In genomic region chr1:27397106-27397505, GRCh38 we compare ENCODE assay signal across 24 cellular contexts. TPM values are rescaled to one million over a fixed set of nuclear protein-coding genes. Genes with fewer than 3 reads are reported as not detected.
A peak's percentile ranks its signal among the peaks of the same experiment; 100 is the strongest.
DNase-seq lines count a peak whose midpoint lies in the region; ATAC-seq, FAIRE-seq and TF ChIP-seq lines count a peak whose summit lies in the region.
"Had no signal": no experiment of that assay in that cellular context is flagged by ENCODE, and none has a peak within 500 bp of the region (broad histone marks: within the 10 kb centered on the region; RNA-seq: fewer than 3 reads in every experiment).

No MANE protein-coding gene starts in this region.

- peaks cover 4% of the 10 kb centered on the region for H3K23me2 ChIP-seq in H1 (ENCODE audit: low read depth, low read length)

- H3K14ac ChIP-seq in IMR-90 (replicated peaks; ENCODE audit: low read depth, low read length) (no peak overlapping the region), H1 (ENCODE audit: insufficient read length) (no peak overlapping the region)

- in situ Hi-C loops in IMR-90 (cut with MboI; ENCODE audit: low sequenced_read_pairs): loop anchor here (5.0 to 10.0 kb wide), 2 partner anchors 210 to 292 kb away; no protein-coding TSS in a partner anchor
- in situ Hi-C loops in gastrocnemius medialis (cut with MboI; ENCODE audit: low sequenced_read_pairs in 4 of 4): loop anchor here (5.0 to 10.0 kb wide), 4 partner anchors 82 to 268 kb away; partner anchors contain the start of gene AHDC1 (in 2 of the 4)

- H3K18ac ChIP-seq in IMR-90 (ENCODE audit: low read depth, low read length): no peak overlapping the region
- H3K18ac ChIP-seq in H1 (ENCODE audit: extremely low read depth, low read length): no peak overlapping the region; the same call in 1 of the 2 replicates

- ATAC-seq in IMR-90 (ENCODE audit: low read depth) (no peak), gastrocnemius medialis (no peak)

- intact Hi-C loops in IMR-90 (cut with micrococcal nuclease): loop anchor here (10.0 kb wide), 1 partner anchor 202 kb away; no protein-coding TSS in a partner anchor
- intact Hi-C loops in gastrocnemius medialis (cut with DNase I; ENCODE audit: low total_unique reads): no loop called here
- intact Hi-C loops in Caco-2 (cut with micrococcal nuclease; ENCODE audit: unreplicated experiment): no loop called here

- H3K9ac ChIP-seq in IMR-90 (ENCODE audit: low read depth, low read length): no peak overlapping the region
- no peak overlapping the region for H3K9ac ChIP-seq in H1 (replicated peaks in 1 of 4; ENCODE audit: extremely low read depth in 1 of 4, low read depth in 3 of 4, low read length in 3 of 4)
- H3K9ac ChIP-seq: GM23248 had no signal

- BruUV-seq in IMR-90 (replicated peaks; lab: Mats Ljungman, UMichigan) (no TSS peak), Caco-2 (replicated peaks; lab: Mats Ljungman, UMichigan) (no TSS peak)

- H3K36me3 Mint-ChIP-seq in activated T-cell treated with anti-CD3 and anti-CD28 coated beads, Interleukin-2, amount 50 U/mL, for 24 hours (ENCODE audit: low read depth): peaks cover 3% of the 10 kb centered on the region
- peaks cover 28% of the 10 kb centered on the region for H3K36me3 Mint-ChIP-seq in Caco-2 (ENCODE audit: insufficient read depth, unreplicated experiment)
- H3K36me3 Mint-ChIP-seq: CD4-positive, CD25-positive, alpha-beta regulatory T cell had no signal

- TF ChIP-seq RAD21 in IMR-90 (IDR thresholded peaks at IDR 0.05; ENCODE audit: low read length) (no peak), H1 (IDR thresholded peaks at IDR 0.05 in 1 of 2, conservative IDR thresholded peaks at IDR 0.05 in 1 of 2; ENCODE audit: low read depth in 2 of 2, low read length in 2 of 2) (no peak)

- dilution Hi-C loops in IMR-90 (cut with HindIII; ENCODE audit: low sequenced_read_pairs, unreplicated experiment): no loop called here

- H2AFZ ChIP-seq in IMR-90 (replicated peaks; ENCODE audit: low read length, poor library complexity): no peak overlapping the region
- H2AFZ ChIP-seq in H1 (ENCODE audit: low read length): no peak overlapping the region
- H2AFZ ChIP-seq: GM23248 had no signal

- H3K27ac ChIP-seq in IMR-90 (ENCODE audit: insufficient read depth, low read length) (no peak overlapping the region), H1 (ENCODE audit: low read depth, low read length) (no peak overlapping the region), gastrocnemius medialis (peak overlapping the region in 3 of 4 donors; percentile 12 to 42 (median 26))
- H3K27ac ChIP-seq: GM23248, SJCRH30 had no signal

- no peak for DNase-seq in activated T-cell treated with anti-CD3 and anti-CD28 coated beads, Interleukin-2, amount 50 U/mL, for 24 hours
- no peak for DNase-seq in activated T-cell treated with anti-CD3 and anti-CD28 coated beads, Interleukin-2, amount 50 U/mL, for 1 hour
- no peak for DNase-seq in IMR-90
- DNase-seq in H1 (ENCODE audit: low read depth in 1 of 2, low spot score in 2 of 2): no peak
- DNase-seq in gastrocnemius medialis: no peak
- no peak for DNase-seq in T1000 (lab: John Stamatoyannopoulos, UW)
- no peak for DNase-seq in Caco-2
- DNase-seq in GM12891 (ENCODE audit: insufficient read length, low spot score): no peak
- DNase-seq: BE2C; CD4-positive, CD25-positive, alpha-beta regulatory T cell; COR-L47; GF-D8; GM23248; KG1; NCI-H1105 treated with DMSO at 0.1 percent for 48 hours; NCI-H1694; NCI-H2081 treated with DMSO at 0.1 percent for 48 hours; NCI-H446 treated with DMSO at 0.1 percent for 48 hours; NCI-H748 treated with DMSO at 0.1 percent for 48 hours; NK-92 treated with Interleukin-12 subunit alpha and Interleukin-12 subunit beta, amount 100 ng/mL, for 24 hours; SJCRH30 had no signal

- H3K4ac ChIP-seq in IMR-90 (ENCODE audit: low read depth, low read length) (no peak overlapping the region), H1 (replicated peaks; ENCODE audit: insufficient read length, low read depth, low read length) (no peak overlapping the region)

- H2BK5ac ChIP-seq in IMR-90 (ENCODE audit: low read depth, low read length, poor library complexity, severe bottlenecking) (no peak overlapping the region), H1 (ENCODE audit: low read depth, low read length) (no peak overlapping the region)

- peaks cover 17% of the 10 kb centered on the region for H3K4me1 Mint-ChIP-seq in activated T-cell treated with anti-CD3 and anti-CD28 coated beads, Interleukin-2, amount 50 U/mL, for 24 hours (ENCODE audit: low read depth)
- peaks cover 10% of the 10 kb centered on the region for H3K4me1 Mint-ChIP-seq in Caco-2 (ENCODE audit: low read depth, unreplicated experiment)

- 0 out of 2 replicates have a peak overlapping the region, but pooled peaks have one; percentile 21 for H2AK5ac ChIP-seq in IMR-90 (ENCODE audit: low read depth, low read length)
- H2AK5ac ChIP-seq in H1 (ENCODE audit: low read depth, low read length): no peak overlapping the region

- H2BK120ac ChIP-seq in IMR-90 (ENCODE audit: low read depth, low read length) (no peak overlapping the region), H1 (replicated peaks; ENCODE audit: low read depth, low read length) (no peak overlapping the region)

- H3K36me3 ChIP-seq in IMR-90 (ENCODE audit: control insufficient read depth, insufficient read depth, low read length): no peaks in the 10 kb centered on the region; the same call in 1 of the 2 replicates
- no peaks in the 10 kb centered on the region for H3K36me3 ChIP-seq in H1 (ENCODE audit: control insufficient read depth in 2 of 4, insufficient read depth in 4 of 4, low read length in 3 of 4)
- no peaks in the 10 kb centered on the region for H3K36me3 ChIP-seq in gastrocnemius medialis
- H3K36me3 ChIP-seq in Caco-2 (ENCODE audit: control insufficient read depth, insufficient read depth, low read length): no peaks in the 10 kb centered on the region
- H3K36me3 ChIP-seq: BE2C, SJCRH30 had no signal

- TF ChIP-seq POLR2A in IMR-90 (IDR thresholded peaks at IDR 0.05; ENCODE audit: low read depth, low read length) (no peak), H1 (IDR thresholded peaks at IDR 0.05; ENCODE audit: control extremely low read depth in 1 of 2, low read depth in 2 of 2, low read length in 2 of 2) (no peak), gastrocnemius medialis (IDR thresholded peaks at IDR 0.05) (no peak), GM12891 (IDR thresholded peaks at IDR 0.05; ENCODE audit: low read depth, low read length) (no peak)

- H3K27me3 Mint-ChIP-seq in activated T-cell treated with anti-CD3 and anti-CD28 coated beads, Interleukin-2, amount 50 U/mL, for 24 hours: no peaks in the 10 kb centered on the region
- no peaks in the 10 kb centered on the region for H3K27me3 Mint-ChIP-seq in Caco-2 (ENCODE audit: insufficient read depth, unreplicated experiment)

- no peak overlapping the region for H4K8ac ChIP-seq in IMR-90 (ENCODE audit: low read depth in 2 of 2, low read length in 2 of 2)
- H4K8ac ChIP-seq in H1 (ENCODE audit: extremely low read depth, insufficient read depth, low read length): no peak overlapping the region

- H3K56ac ChIP-seq in IMR-90 (ENCODE audit: extremely low read depth, insufficient read depth, low read length): no peak overlapping the region
- H3K56ac ChIP-seq in H1 (replicated peaks; ENCODE audit: insufficient read length, low read depth, low read length): no peak overlapping the region

- CTCF ChIA-PET in IMR-90 (lab: Yijun Ruan, JAX): interaction anchor here (4.7 kb wide), 1 partner anchor 98 kb away, joined by 79 read pairs; no protein-coding TSS in a partner anchor
- CTCF ChIA-PET in H1 (lab: Charles Lee; ENCODE audit: partially characterized antibody): interaction anchor here (0.6 to 37.8 kb wide), 31 partner anchors 9 to 352 kb away, joined by 3 to 863 read pairs (median 4); partner anchors contain the start of genes AHDC1, GPR3 and MAP3K6
- CTCF ChIA-PET in Caco-2 (lab: Charles Lee): interaction anchor here (0.5 to 2.0 kb wide), 7 partner anchors 30 to 305 kb away, joined by 3 to 5 read pairs (median 4); partner anchors contain the start of gene MAP3K6

- H3K27ac Mint-ChIP-seq in activated T-cell treated with anti-CD3 and anti-CD28 coated beads, Interleukin-2, amount 50 U/mL, for 24 hours: peak overlapping the region; percentile 22
- no peak overlapping the region for H3K27ac Mint-ChIP-seq in Caco-2 (ENCODE audit: unreplicated experiment)

- no peak overlapping the region for H4K5ac ChIP-seq in IMR-90 (ENCODE audit: low read depth, low read length)
- H4K5ac ChIP-seq in H1 (ENCODE audit: insufficient read length, low read depth, low read length): no peak overlapping the region

- H3K79me2 ChIP-seq in H1 (ENCODE audit: control insufficient read depth in 1 of 2, insufficient read depth in 2 of 2, low read length in 2 of 2): no peaks in the 10 kb centered on the region

- H4K91ac ChIP-seq in IMR-90 (ENCODE audit: insufficient read depth, low read depth, low read length) (no peak overlapping the region), H1 (replicated peaks; ENCODE audit: insufficient read length, low read length) (no peak overlapping the region)

- peaks cover 25% of the 10 kb centered on the region for H3K9me1 ChIP-seq in IMR-90 (ENCODE audit: insufficient read depth, low read length)

- POLR2A ChIA-PET in IMR-90 (lab: Charles Lee; ENCODE audit: unreplicated experiment) (interaction anchor here (0.5 to 0.7 kb wide), 2 partner anchors 31 to 37 kb away, joined by 4 to 11 read pairs; no protein-coding TSS in a partner anchor), H1 (lab: Charles Lee; ENCODE audit: partially characterized antibody) (interaction anchor here (0.8 to 2.1 kb wide), 6 partner anchors 39 to 210 kb away, joined by 3 to 8 read pairs (median 4); partner anchors contain the start of gene SYTL1), Caco-2 (lab: Charles Lee) (no interaction called here)

- no peak overlapping the region for H2AK9ac ChIP-seq in IMR-90 (replicated peaks; ENCODE audit: low read depth, low read length, poor library complexity)

- no peak overlapping the region for H2BK15ac ChIP-seq in IMR-90 (ENCODE audit: low read depth, low read length)
- no peak overlapping the region; the same call in 1 of the 2 replicates for H2BK15ac ChIP-seq in H1 (ENCODE audit: low read length)

- H3K79me1 ChIP-seq in IMR-90 (ENCODE audit: low read depth in 1 of 2, low read length in 2 of 2) (peaks cover 0 to 32% of the 10 kb centered on the region in 2 experiments; a peak in 3 of 4 replicates), H1 (ENCODE audit: low read depth, low read length) (no peaks in the 10 kb centered on the region)

- H3K27me3 ChIP-seq in IMR-90 (ENCODE audit: control insufficient read depth, insufficient read depth, low read length) (no peaks in the 10 kb centered on the region), H1 (replicated peaks in 1 of 4; ENCODE audit: control insufficient read depth in 3 of 4, extremely low read depth in 1 of 4, insufficient read depth in 3 of 4, low read length in 3 of 4) (no peaks in the 10 kb centered on the region), gastrocnemius medialis (no peaks in the 10 kb centered on the region), Caco-2 (replicated peaks; ENCODE audit: control insufficient read depth, insufficient read depth, low read length) (no peaks in the 10 kb centered on the region)
- H3K27me3 ChIP-seq: BE2C, SJCRH30 had no signal

- H3K9me3 ChIP-seq in IMR-90 (ENCODE audit: control insufficient read depth, insufficient read depth, low read length) (no peaks in the 10 kb centered on the region), H1 (ENCODE audit: insufficient read depth in 2 of 2, low read depth in 1 of 2, low read length in 1 of 2) (no peaks in the 10 kb centered on the region), gastrocnemius medialis (no peaks in the 10 kb centered on the region), Caco-2 (no peaks in the 10 kb centered on the region)
- H3K9me3 ChIP-seq: BE2C, SJCRH30 had no signal

- WGBS in IMR-90 (ENCODE audit: extremely low coverage in 2 of 2, insufficient read length in 1 of 2), 2 experiments: 100% methylated on average over 1 of the region's 3 CpGs; no CpG with 5 or more reads in 1 of the 2 experiments
- 95% methylated on average over 3 of the region's 3 CpGs; no CpG with 5 or more reads in 1 of the 2 experiments for WGBS in H1 (ENCODE audit: extremely low coverage in 1 of 2, insufficient coverage in 1 of 2, insufficient read length in 1 of 2, insufficient replicate concordance in 2 of 2, low coverage in 1 of 2, low lambda C conversion rate in 2 of 2, missing lambda C conversion rate in 1 of 2), 2 experiments

- H2BK12ac ChIP-seq in H1 (ENCODE audit: low read depth, low read length): no peak overlapping the region

- 0 out of 2 replicates have a peak, but pooled peaks cover 5% of the 10 kb centered on the region for H4K20me1 ChIP-seq in IMR-90 (ENCODE audit: insufficient read depth, low read length)
- H4K20me1 ChIP-seq in H1 (replicated peaks in 1 of 2; ENCODE audit: control insufficient read depth in 1 of 2, insufficient read depth in 2 of 2, low read length in 2 of 2): peaks cover 2 to 10% of the 10 kb centered on the region in 2 experiments

- FAIRE-seq in H1 (lab: Jason Lieb, UNC): no peak
- FAIRE-seq in GM12891 (lab: Jason Lieb, UNC): no peak
- FAIRE-seq: GM19239 had no signal

- TF ChIP-seq EP300 in H1 (IDR thresholded peaks at IDR 0.05; ENCODE audit: borderline replicate concordance in 1 of 2, low read depth in 2 of 2, low read length in 2 of 2): no peak

- H3K23ac ChIP-seq in IMR-90 (ENCODE audit: low read depth, low read length) (no peak overlapping the region), H1 (ENCODE audit: insufficient read length) (no peak overlapping the region)

- H2BK20ac ChIP-seq in IMR-90 (ENCODE audit: low read depth, low read length): no peak overlapping the region
- H2BK20ac ChIP-seq in H1 (ENCODE audit: low read length): peak overlapping the region; percentile 72; the same call in 1 of the 2 replicates

- peaks cover 9% of the 10 kb centered on the region for H3K4me1 ChIP-seq in IMR-90 (ENCODE audit: control insufficient read depth, insufficient read depth, low read length)
- peaks cover 4 to 25% (median 7%) of the 10 kb centered on the region in 4 experiments for H3K4me1 ChIP-seq in H1 (replicated peaks in 1 of 4; ENCODE audit: control insufficient read depth in 3 of 4, insufficient read depth in 4 of 4, low read length in 3 of 4)
- peaks cover 12 to 14% of the 10 kb centered on the region in 2 donors for H3K4me1 ChIP-seq in gastrocnemius medialis
- H3K4me1 ChIP-seq in Caco-2: peaks cover 8% of the 10 kb centered on the region; the same call in 1 of the 2 replicates

- H3K9me3 Mint-ChIP-seq in activated T-cell treated with anti-CD3 and anti-CD28 coated beads, Interleukin-2, amount 50 U/mL, for 24 hours: no peaks in the 10 kb centered on the region
- H3K9me3 Mint-ChIP-seq in Caco-2 (ENCODE audit: unreplicated experiment): no peaks in the 10 kb centered on the region
- H3K9me3 Mint-ChIP-seq: CD4-positive, CD25-positive, alpha-beta regulatory T cell had no signal

- no peak overlapping the region for H3K4me3 Mint-ChIP-seq in activated T-cell treated with anti-CD3 and anti-CD28 coated beads, Interleukin-2, amount 50 U/mL, for 24 hours
- no peak overlapping the region for H3K4me3 Mint-ChIP-seq in Caco-2 (ENCODE audit: unreplicated experiment)
- H3K4me3 Mint-ChIP-seq: CD4-positive, CD25-positive, alpha-beta regulatory T cell had no signal

- H3K4me2 ChIP-seq in IMR-90 (ENCODE audit: low read depth, low read length) (no peak overlapping the region), H1 (ENCODE audit: insufficient read depth in 1 of 2, low read depth in 2 of 2, low read length in 2 of 2) (no peak overlapping the region)

- no peak overlapping the region for H3K4me3 ChIP-seq in IMR-90 (ENCODE audit: insufficient read depth, low read depth, low read length)
- H3K4me3 ChIP-seq in H1 (ENCODE audit: extremely low read depth in 1 of 4, insufficient read depth in 2 of 4, low read depth in 3 of 4, low read length in 4 of 4): no peak overlapping the region
- no peak overlapping the region for H3K4me3 ChIP-seq in gastrocnemius medialis
- no peak overlapping the region for H3K4me3 ChIP-seq in Caco-2 (ENCODE audit: low read depth, low read length)
- H3K4me3 ChIP-seq: GM23248, SJCRH30 had no signal

- no peak for TF ChIP-seq CTCF in IMR-90 (conservative IDR thresholded peaks at IDR 0.05; ENCODE audit: low read depth, low read length)
- TF ChIP-seq CTCF in H1 (IDR thresholded peaks at IDR 0.05; ENCODE audit: control extremely low read depth in 1 of 3, insufficient read depth in 1 of 3, low read depth in 1 of 3, low read length in 3 of 3): no peak
- TF ChIP-seq CTCF in gastrocnemius medialis (IDR thresholded peaks at IDR 0.05 in 4 of 5, conservative IDR thresholded peaks at IDR 0.05 in 1 of 5): no peak
- no peak for TF ChIP-seq CTCF in Caco-2 (IDR thresholded peaks at IDR 0.05; ENCODE audit: insufficient read depth in 1 of 2, low read depth in 1 of 2, low read length in 1 of 2, severe bottlenecking in 1 of 2, unreplicated experiment in 1 of 2)

RNA-seq across cellular contexts. Expression of gene GPR3, which starts 4.7 kb away (rescaled TPM):
- 0.72 and 0.83 TPM in 2 replicates for total RNA-seq in IMR-90 (2012; rRNA removed)
- polyA plus RNA-seq in IMR-90 (2012; rRNA removed): 4.8 and 5.4 TPM in 2 replicates
- 3.3 and 6.1 TPM in 2 replicates for polyA plus RNA-seq in IMR-90 (2012; cell fraction: cytosol; rRNA removed)
- polyA plus RNA-seq in IMR-90 (2012; cell fraction: nucleus; rRNA removed; ENCODE audit: low replicate concordance): 5.4 and 6.0 TPM in 2 replicates
- total RNA-seq in H1 (2021; fragmentation: NEBNext Ultra II Directional; extraction: Animal tissue kit (Norgen Biotek cat#: 25700)): 9.4 and 9.9 TPM in 2 replicates
- polyA plus RNA-seq in H1 (2011; rRNA removed): 26.5 and 34.9 TPM in 2 replicates
- 13.5 TPM for polyA plus RNA-seq in H1 (2011; cell fraction: cytosol; rRNA removed)
- 21.1 TPM for polyA plus RNA-seq in H1 (2011; cell fraction: nucleus; rRNA removed)
- 9.0 to 9.9 TPM (median 9.4 TPM) in 4 replicates for polyA plus RNA-seq in H1 (2012, experiment 1 of 2)
- 11.8 TPM for polyA plus RNA-seq in H1 (2012, experiment 2 of 2)
- 27.7 TPM for polyA plus RNA-seq in H1 (2013, experiment 1 of 2)
- 27.2 TPM for polyA plus RNA-seq in H1 (2013, experiment 2 of 2)
- polyA minus RNA-seq in H1 (2011; rRNA and poly(A)+ RNA removed): 15.8 and 16.7 TPM in 2 replicates
- 7.1 TPM for polyA minus RNA-seq in H1 (2011; cell fraction: cytosol; rRNA and poly(A)+ RNA removed)
- 9.1 TPM for polyA minus RNA-seq in H1 (2011; cell fraction: nucleus; rRNA and poly(A)+ RNA removed)
- total RNA-seq in gastrocnemius medialis: under 1 TPM in 3 of 4 donors, not detected in 1; 0.23 to 0.51 (median 0.35) TPM
- 0.91 and 1.2 TPM in 2 replicates for total RNA-seq in Caco-2 (2022)
- 0.64 TPM for polyA plus RNA-seq in GM12891 (2012; ENCODE audit: low read depth, missing spikeins)

RNA-seq across cellular contexts. Expression of gene CD164L2, which starts 14.0 kb away (rescaled TPM):
- not detected in 2 replicates for total RNA-seq in IMR-90 (2012; rRNA removed)
- not detected in 2 replicates for polyA plus RNA-seq in IMR-90 (2012; rRNA removed)
- not detected in 2 replicates for polyA plus RNA-seq in IMR-90 (2012; cell fraction: cytosol; rRNA removed)
- polyA plus RNA-seq in IMR-90 (2012; cell fraction: nucleus; rRNA removed; ENCODE audit: low replicate concordance): 0.04 TPM in 1 of 2 replicates, not detected in the other
- total RNA-seq in H1 (2021; fragmentation: NEBNext Ultra II Directional; extraction: Animal tissue kit (Norgen Biotek cat#: 25700)): 3.3 and 3.8 TPM in 2 replicates
- 3.3 and 5.5 TPM in 2 replicates for polyA plus RNA-seq in H1 (2011; rRNA removed)
- polyA plus RNA-seq in H1 (2011; cell fraction: cytosol; rRNA removed): 6.5 TPM
- polyA plus RNA-seq in H1 (2011; cell fraction: nucleus; rRNA removed): 26.5 TPM
- 3.0 to 4.1 TPM (median 3.4 TPM) in 4 replicates for polyA plus RNA-seq in H1 (2012, experiment 1 of 2)
- polyA plus RNA-seq in H1 (2012, experiment 2 of 2): 2.5 TPM
- 1.9 TPM for polyA plus RNA-seq in H1 (2013, experiment 1 of 2)
- 1.7 TPM for polyA plus RNA-seq in H1 (2013, experiment 2 of 2)
- 0.63 and 1.5 TPM in 2 replicates for polyA minus RNA-seq in H1 (2011; rRNA and poly(A)+ RNA removed)
- polyA minus RNA-seq in H1 (2011; cell fraction: cytosol; rRNA and poly(A)+ RNA removed): not detected
- 3.1 TPM for polyA minus RNA-seq in H1 (2011; cell fraction: nucleus; rRNA and poly(A)+ RNA removed)
- total RNA-seq in gastrocnemius medialis: not detected
- total RNA-seq in Caco-2 (2022): 0.21 TPM in 1 of 2 replicates, not detected in the other
- polyA plus RNA-seq in GM12891 (2012; ENCODE audit: low read depth, missing spikeins): 0.12 TPM
- total RNA-seq: A172; CD4-positive, CD25-positive, alpha-beta regulatory T cell; GM23248; RPMI7951; SJCRH30 had no signal
- polyA plus RNA-seq: CD4-positive, CD25-positive, alpha-beta regulatory T cell; GM23248 had no signal

RNA-seq across cellular contexts. Expression of gene FCN3, which starts 22.5 kb away (rescaled TPM):
- total RNA-seq in IMR-90 (2012; rRNA removed): not detected in 2 replicates
- not detected in 2 replicates for polyA plus RNA-seq in IMR-90 (2012; rRNA removed)
- not detected in 2 replicates for polyA plus RNA-seq in IMR-90 (2012; cell fraction: cytosol; rRNA removed)
- polyA plus RNA-seq in IMR-90 (2012; cell fraction: nucleus; rRNA removed; ENCODE audit: low replicate concordance): not detected in 2 replicates
- total RNA-seq in H1 (2021; fragmentation: NEBNext Ultra II Directional; extraction: Animal tissue kit (Norgen Biotek cat#: 25700)): 0.30 TPM in 1 of 2 replicates, not detected in the other
- 0.35 and 0.57 TPM in 2 replicates for polyA plus RNA-seq in H1 (2011; rRNA removed)
- polyA plus RNA-seq in H1 (2011; cell fraction: cytosol; rRNA removed): 0.32 TPM
- 0.90 TPM for polyA plus RNA-seq in H1 (2011; cell fraction: nucleus; rRNA removed)
- polyA plus RNA-seq in H1 (2012, experiment 1 of 2): 0.28 to 0.78 TPM (median 0.40 TPM) in 3 of 4 replicates, not detected in the other
- polyA plus RNA-seq in H1 (2012, experiment 2 of 2): not detected
- polyA plus RNA-seq in H1 (2013, experiment 1 of 2): 0.47 TPM
- 0.28 TPM for polyA plus RNA-seq in H1 (2013, experiment 2 of 2)
- polyA minus RNA-seq in H1 (2011; rRNA and poly(A)+ RNA removed): not detected in 2 replicates
- not detected for polyA minus RNA-seq in H1 (2011; cell fraction: cytosol; rRNA and poly(A)+ RNA removed)
- polyA minus RNA-seq in H1 (2011; cell fraction: nucleus; rRNA and poly(A)+ RNA removed): not detected
- total RNA-seq in gastrocnemius medialis: 10 to 100 TPM; 13.2 to 35.7 (median 19.3) TPM
- not detected in 2 replicates for total RNA-seq in Caco-2 (2022)
- not detected for polyA plus RNA-seq in GM12891 (2012; ENCODE audit: low read depth, missing spikeins)
- total RNA-seq: A172; CD4-positive, CD25-positive, alpha-beta regulatory T cell; GM23248; RPMI7951; SJCRH30 had no signal
- polyA plus RNA-seq: CD4-positive, CD25-positive, alpha-beta regulatory T cell; GM23248 had no signal

RNA-seq across cellular contexts. Expression of gene MAP3K6, which starts 30.3 kb away (rescaled TPM):
- 4.8 and 5.3 TPM in 2 replicates for total RNA-seq in IMR-90 (2012; rRNA removed)
- polyA plus RNA-seq in IMR-90 (2012; rRNA removed): 15.9 and 17.3 TPM in 2 replicates
- 6.7 and 10.6 TPM in 2 replicates for polyA plus RNA-seq in IMR-90 (2012; cell fraction: cytosol; rRNA removed)
- 53.8 and 151 TPM in 2 replicates for polyA plus RNA-seq in IMR-90 (2012; cell fraction: nucleus; rRNA removed; ENCODE audit: low replicate concordance)
- total RNA-seq in H1 (2021; fragmentation: NEBNext Ultra II Directional; extraction: Animal tissue kit (Norgen Biotek cat#: 25700)): 7.6 and 11.2 TPM in 2 replicates
- 7.4 and 10.3 TPM in 2 replicates for polyA plus RNA-seq in H1 (2011; rRNA removed)
- polyA plus RNA-seq in H1 (2011; cell fraction: cytosol; rRNA removed): 6.7 TPM
- polyA plus RNA-seq in H1 (2011; cell fraction: nucleus; rRNA removed): 40.8 TPM
- polyA plus RNA-seq in H1 (2012, experiment 1 of 2): 8.5 to 12.5 TPM (median 9.7 TPM) in 4 replicates
- polyA plus RNA-seq in H1 (2012, experiment 2 of 2): 9.5 TPM
- 10.9 TPM for polyA plus RNA-seq in H1 (2013, experiment 1 of 2)
- polyA plus RNA-seq in H1 (2013, experiment 2 of 2): 10.7 TPM
- polyA minus RNA-seq in H1 (2011; rRNA and poly(A)+ RNA removed): 4.6 and 5.6 TPM in 2 replicates
- 2.6 TPM for polyA minus RNA-seq in H1 (2011; cell fraction: cytosol; rRNA and poly(A)+ RNA removed)
- 11.6 TPM for polyA minus RNA-seq in H1 (2011; cell fraction: nucleus; rRNA and poly(A)+ RNA removed)
- 10 to 100 TPM; 16.5 to 29.1 (median 18.4) TPM for total RNA-seq in gastrocnemius medialis
- 8.8 and 11.7 TPM in 2 replicates for total RNA-seq in Caco-2 (2022)
- polyA plus RNA-seq in GM12891 (2012; ENCODE audit: low read depth, missing spikeins): 5.0 TPM

RNA-seq across cellular contexts. Expression of gene SYTL1, which starts 55.3 kb away (rescaled TPM):
- total RNA-seq in IMR-90 (2012; rRNA removed) (0.18 and 0.28 TPM in 2 replicates), gastrocnemius medialis (under 1 TPM in 1 of 4 donors, not detected in 3; 0.66 TPM), Caco-2 (2022) (11.0 and 11.2 TPM in 2 replicates)
- polyA plus RNA-seq in IMR-90 (2012; rRNA removed) (1.0 and 1.3 TPM in 2 replicates), H1 (2011; rRNA removed) (19.5 and 33.8 TPM in 2 replicates)
- polyA plus RNA-seq in IMR-90 (2012; cell fraction: cytosol; rRNA removed): 0.24 and 1.0 TPM in 2 replicates
- polyA plus RNA-seq in IMR-90 (2012; cell fraction: nucleus; rRNA removed; ENCODE audit: low replicate concordance): 9.3 and 16.4 TPM in 2 replicates
- total RNA-seq in H1 (2021; fragmentation: NEBNext Ultra II Directional; extraction: Animal tissue kit (Norgen Biotek cat#: 25700)): 6.4 and 8.8 TPM in 2 replicates
- polyA plus RNA-seq in H1 (2011; cell fraction: cytosol; rRNA removed): 14.6 TPM
- polyA plus RNA-seq in H1 (2011; cell fraction: nucleus; rRNA removed): 63.0 TPM
- polyA plus RNA-seq in H1 (2012, experiment 1 of 2): 4.0 to 13.1 TPM (median 10.8 TPM) in 4 replicates
- 6.3 TPM for polyA plus RNA-seq in H1 (2012, experiment 2 of 2)
- 8.5 TPM for polyA plus RNA-seq in H1 (2013, experiment 1 of 2)
- 8.4 TPM for polyA plus RNA-seq in H1 (2013, experiment 2 of 2)
- polyA minus RNA-seq in H1 (2011; rRNA and poly(A)+ RNA removed): 2.9 and 5.0 TPM in 2 replicates
- polyA minus RNA-seq in H1 (2011; cell fraction: cytosol; rRNA and poly(A)+ RNA removed): 5.7 TPM
- polyA minus RNA-seq in H1 (2011; cell fraction: nucleus; rRNA and poly(A)+ RNA removed): 13.1 TPM
- 25.2 TPM for polyA plus RNA-seq in GM12891 (2012; ENCODE audit: low read depth, missing spikeins)
- total RNA-seq: GM23248 had no signal
- polyA plus RNA-seq: GM23248 had no signal

Comparison
In these comparisons a context has a peak if more than half of its experiments do, and no peak if none do; other contexts are left out.
1. H3K27ac ChIP-seq: peak in gastrocnemius medialis (3 of 4); none in IMR-90 (single experiment) and H1 (single experiment).
2. RNA of gene FCN3, which starts 22.5 kb away (total RNA-seq): 13.2 to 35.7 TPM in gastrocnemius medialis; 0.30 TPM in H1, not detected in IMR-90 and not detected in Caco-2; every median in the first group is over 10 times any median in the second.